Comparison of ENCODE assay signal across 18 cellular contexts in the genomic region with DNA sequence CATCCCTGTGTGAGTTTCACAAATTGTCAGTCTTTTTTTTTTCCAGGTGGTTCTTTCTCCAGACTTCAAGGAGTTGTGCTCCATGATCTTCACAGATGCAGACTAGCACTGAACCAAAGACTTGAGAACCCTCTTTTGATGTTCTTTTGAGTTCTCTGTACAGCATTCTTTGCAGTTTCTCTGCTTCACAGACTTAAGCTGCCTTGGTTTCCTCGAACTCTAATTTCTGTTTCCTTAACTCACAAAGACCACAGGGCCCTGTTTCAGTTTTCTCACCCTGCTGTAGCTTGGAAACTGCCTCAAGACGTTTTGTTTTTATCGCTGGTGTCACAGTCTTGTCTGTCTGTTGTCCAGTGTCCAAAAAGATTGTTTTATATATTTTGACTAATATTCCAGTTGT.
A peak's percentile ranks its signal among the peaks of the same experiment; 100 is the strongest.
DNase-seq lines count a peak whose midpoint lies in the region; ATAC-seq, FAIRE-seq and TF ChIP-seq lines count a peak whose summit lies in the region.
"Had no signal": no experiment of that assay in that cellular context is flagged by ENCODE, and none has a peak within 500 bp of the region (broad histone marks: within the 10 kb centered on the region; RNA-seq: fewer than 3 reads in every experiment).

No MANE protein-coding gene starts in this region.

- DNase-seq in DND-41 (peak; percentile 42), MM.1S (peak; percentile 38), astrocyte (ENCODE audit: low read depth) (no peak), keratinocyte (ENCODE audit: low read depth, low spot score) (no peak), immature natural killer cell (no peak), H7 (no peak)
- DNase-seq: CD4-positive, CD25-positive, alpha-beta regulatory T cell; DMS53; H9; KBM-7; NCI-H1105 treated with DMSO at 0.1 percent for 48 hours; NCI-H187; SHP77 had no signal

- H3F3A ChIP-seq in MM.1S (ENCODE audit: insufficient read depth, low read length): no peaks in the 10 kb centered on the region

- no peak for TF ChIP-seq CTCF in DND-41 (IDR thresholded peaks at IDR 0.05; ENCODE audit: borderline replicate concordance, extremely low read depth, low read length, poor library complexity, severe bottlenecking)
- TF ChIP-seq CTCF in MM.1S (IDR thresholded peaks at IDR 0.05; ENCODE audit: low read length): no peak
- TF ChIP-seq CTCF in astrocyte (IDR thresholded peaks at IDR 0.05; ENCODE audit: insufficient read depth, low read depth, low read length): no peak
- no peak for TF ChIP-seq CTCF in keratinocyte (optimal IDR thresholded peaks at IDR 0.05 in 1 of 3, IDR thresholded peaks at IDR 0.05 in 1 of 3, conservative IDR thresholded peaks at IDR 0.05 in 1 of 3; ENCODE audit: extremely low read depth in 1 of 3, insufficient read depth in 2 of 3, low read length in 3 of 3)

- no peak overlapping the region for H3K4me3 Mint-ChIP-seq in astrocyte (ENCODE audit: unreplicated experiment)
- no peak overlapping the region for H3K4me3 Mint-ChIP-seq in immature natural killer cell
- H3K4me3 Mint-ChIP-seq: B cell; CD4-positive, CD25-positive, alpha-beta regulatory T cell; H9; T-helper 1 cell treated with Interleukin-12 subunit alpha and Interleukin-12 subunit beta and Interleukin-4 antibody, amounts not matched to agents 30 μg/mL and 1 μg/mL, for 36 hours had no signal

- no peaks in the 10 kb centered on the region for H3K27me3 Mint-ChIP-seq in astrocyte (ENCODE audit: low read depth, unreplicated experiment)
- no peaks in the 10 kb centered on the region for H3K27me3 Mint-ChIP-seq in immature natural killer cell (ENCODE audit: low read depth in 3 of 3)
- H3K27me3 Mint-ChIP-seq: B cell; CD4-positive, CD25-positive, alpha-beta regulatory T cell had no signal

- H3K9me3 ChIP-seq in DND-41 (ENCODE audit: insufficient read depth, low read length, severe bottlenecking) (no peaks in the 10 kb centered on the region), MM.1S (replicated peaks; ENCODE audit: insufficient read depth, low read length) (no peaks in the 10 kb centered on the region), astrocyte (ENCODE audit: insufficient read depth, low read depth, low read length) (no peaks in the 10 kb centered on the region), keratinocyte (ENCODE audit: control insufficient read depth, low read depth, low read length) (no peaks in the 10 kb centered on the region)

- ATAC-seq in DND-41 (ENCODE audit: insufficient read depth, low read depth) (peak; percentile 94), GM21619 (IDR thresholded peaks at IDR 0.05; ENCODE audit: unreplicated experiment) (no peak), HG02763 (IDR thresholded peaks at IDR 0.05; ENCODE audit: unreplicated experiment) (no peak)

- no peaks in the 10 kb centered on the region for H3K36me3 ChIP-seq in DND-41 (ENCODE audit: insufficient read depth, low read length)
- H3K36me3 ChIP-seq in MM.1S (replicated peaks; ENCODE audit: insufficient read depth, low read length): no peaks in the 10 kb centered on the region
- H3K36me3 ChIP-seq in astrocyte (ENCODE audit: insufficient read depth, low read length): no peaks in the 10 kb centered on the region
- no peaks in the 10 kb centered on the region for H3K36me3 ChIP-seq in keratinocyte (ENCODE audit: control insufficient read depth in 2 of 2, extremely low read depth in 1 of 2, insufficient read depth in 2 of 2, low read length in 2 of 2)
- H3K36me3 ChIP-seq in H7 (replicated peaks; ENCODE audit: control insufficient read depth, insufficient read depth, low read length): no peaks in the 10 kb centered on the region

- H3K9ac ChIP-seq in DND-41 (ENCODE audit: low read depth, low read length) (peak overlapping the region; percentile 50), MM.1S (ENCODE audit: low read length) (no peak overlapping the region; the same call in 1 of the 2 replicates), astrocyte (ENCODE audit: low read length) (no peak overlapping the region), keratinocyte (ENCODE audit: control insufficient read depth, extremely low read depth, insufficient read depth, low read length) (no peak overlapping the region)

- H3K27ac Mint-ChIP-seq in astrocyte (ENCODE audit: unreplicated experiment) (no peak overlapping the region), immature natural killer cell (no peak overlapping the region)
- H3K27ac Mint-ChIP-seq: B cell; CD4-positive, CD25-positive, alpha-beta regulatory T cell; H9; T-helper 1 cell treated with Interleukin-12 subunit alpha and Interleukin-12 subunit beta and Interleukin-4 antibody, amounts not matched to agents 30 μg/mL and 1 μg/mL, for 36 hours had no signal

- no peaks in the 10 kb centered on the region for H3K9me3 Mint-ChIP-seq in astrocyte (ENCODE audit: unreplicated experiment)
- H3K9me3 Mint-ChIP-seq in immature natural killer cell: peaks cover 0 to 23% (median 7%) of the 10 kb centered on the region in 6 donors
- H3K9me3 Mint-ChIP-seq: T-helper 1 cell treated with Interleukin-12 subunit alpha and Interleukin-12 subunit beta and Interleukin-4 antibody, amounts not matched to agents 30 μg/mL and 1 μg/mL, for 36 hours had no signal

- H4K20me1 ChIP-seq in DND-41 (ENCODE audit: insufficient read depth, low read length) (no peaks in the 10 kb centered on the region), MM.1S (ENCODE audit: insufficient read depth, low read length) (no peaks in the 10 kb centered on the region), astrocyte (ENCODE audit: insufficient read depth, low read length) (no peaks in the 10 kb centered on the region), keratinocyte (ENCODE audit: control insufficient read depth, extremely low read depth, insufficient read depth, low read length) (no peaks in the 10 kb centered on the region)

- H3K79me2 ChIP-seq in DND-41 (ENCODE audit: insufficient read depth, low read length): no peaks in the 10 kb centered on the region
- no peaks in the 10 kb centered on the region for H3K79me2 ChIP-seq in MM.1S (ENCODE audit: low read length)
- no peaks in the 10 kb centered on the region for H3K79me2 ChIP-seq in astrocyte (ENCODE audit: insufficient read depth, low read length)
- H3K79me2 ChIP-seq in keratinocyte (ENCODE audit: control insufficient read depth, insufficient read depth, low read length): no peaks in the 10 kb centered on the region

- H3K9me2 ChIP-seq in MM.1S (replicated peaks; ENCODE audit: insufficient read depth, low read length): no peaks in the 10 kb centered on the region

- no peaks in the 10 kb centered on the region for H3K9me1 ChIP-seq in keratinocyte (ENCODE audit: control insufficient read depth, extremely low read depth, insufficient read depth, low read length)

- peaks cover 2% of the 10 kb centered on the region for H3K4me1 Mint-ChIP-seq in astrocyte (ENCODE audit: low read depth, unreplicated experiment)
- H3K4me1 Mint-ChIP-seq in immature natural killer cell: no peaks in the 10 kb centered on the region
- H3K4me1 Mint-ChIP-seq: B cell; CD4-positive, CD25-positive, alpha-beta regulatory T cell; H9 had no signal

- peak; percentile 62 for FAIRE-seq in astrocyte (lab: Jason Lieb, UNC)
- no peak for FAIRE-seq in keratinocyte (lab: Jason Lieb, UNC)
- FAIRE-seq: RCC 7860 had no signal

- H3K4me3 ChIP-seq in DND-41 (ENCODE audit: low read depth in 1 of 2, low read length in 2 of 2) (peak overlapping the region; percentile 1 to 26; a peak in 1 of 4 replicates), MM.1S (ENCODE audit: low read length) (peak overlapping the region; percentile 12; the same call in 1 of the 2 replicates), astrocyte (ENCODE audit: insufficient read depth, low read depth, low read length) (no peak overlapping the region), keratinocyte (ENCODE audit: control insufficient read depth in 2 of 3, extremely low read depth in 1 of 3, insufficient read depth in 2 of 3, low read depth in 1 of 3, low read length in 3 of 3) (no peak overlapping the region), H7 (ENCODE audit: insufficient read depth, low read depth, low read length) (no peak overlapping the region)

- H3K36me3 Mint-ChIP-seq in astrocyte (ENCODE audit: low read depth, unreplicated experiment) (no peaks in the 10 kb centered on the region), immature natural killer cell (no peaks in the 10 kb centered on the region)
- H3K36me3 Mint-ChIP-seq: CD4-positive, CD25-positive, alpha-beta regulatory T cell had no signal

- H3K4me2 ChIP-seq in DND-41 (ENCODE audit: insufficient read depth, low read length) (peak overlapping the region; percentile 56), MM.1S (ENCODE audit: low read depth, low read length) (peak overlapping the region; percentile 39), astrocyte (ENCODE audit: low read length) (peak overlapping the region; percentile 10), keratinocyte (ENCODE audit: control insufficient read depth, extremely low read depth, insufficient read depth, low read depth, low read length) (no peak overlapping the region)

- H3K4me1 ChIP-seq in DND-41 (ENCODE audit: insufficient read depth, low read length) (peaks cover 31% of the 10 kb centered on the region), MM.1S (ENCODE audit: low read length) (no peaks in the 10 kb centered on the region), astrocyte (ENCODE audit: insufficient read depth, low read length) (peaks cover 9% of the 10 kb centered on the region), keratinocyte (ENCODE audit: control insufficient read depth, extremely low read depth, insufficient read depth, low read length) (no peaks in the 10 kb centered on the region)

- dilution Hi-C loops in keratinocyte (cut with MboI; ENCODE audit: extremely low pct_ligation_motif_present, low sequenced_read_pairs): no loop called here

- no peaks in the 10 kb centered on the region for H3K27me3 ChIP-seq in DND-41 (ENCODE audit: insufficient read depth, low read length, poor library complexity)
- no peaks in the 10 kb centered on the region for H3K27me3 ChIP-seq in MM.1S (replicated peaks; ENCODE audit: insufficient read depth, low read length)
- H3K27me3 ChIP-seq in astrocyte (ENCODE audit: insufficient read depth, low read length): no peaks in the 10 kb centered on the region
- no peaks in the 10 kb centered on the region for H3K27me3 ChIP-seq in keratinocyte (ENCODE audit: control insufficient read depth, extremely low read depth, insufficient read depth, low read length)
- no peaks in the 10 kb centered on the region for H3K27me3 ChIP-seq in H7 (ENCODE audit: control insufficient read depth, insufficient read depth, low read length)

- H3K27ac ChIP-seq in DND-41 (ENCODE audit: low read length): peak overlapping the region; percentile 72
- no peak overlapping the region for H3K27ac ChIP-seq in MM.1S (ENCODE audit: low read length)
- H3K27ac ChIP-seq in astrocyte (ENCODE audit: low read depth, low read length): no peak overlapping the region
- no peak overlapping the region for H3K27ac ChIP-seq in keratinocyte (ENCODE audit: control insufficient read depth, insufficient read depth, low read length)

- H2AFZ ChIP-seq in DND-41 (ENCODE audit: low read depth, low read length): peak overlapping the region; percentile 55
- peak overlapping the region; percentile 41; the same call in 1 of the 2 replicates for H2AFZ ChIP-seq in MM.1S (ENCODE audit: low read length)
- peak overlapping the region; percentile 53 for H2AFZ ChIP-seq in astrocyte (ENCODE audit: low read depth, low read length)
- H2AFZ ChIP-seq in keratinocyte (ENCODE audit: control insufficient read depth, low read length): peak overlapping the region; percentile 55

Comparison
In these comparisons a context has a peak if more than half of its experiments do, and no peak if none do; other contexts are left out.
1. DNase-seq: peak in DND-41 (single experiment) and MM.1S (single experiment); none in astrocyte (single experiment), keratinocyte (single experiment), immature natural killer cell (0 of 3) and H7 (single experiment).
2. H3K4me3 ChIP-seq: peak in DND-41 (2 of 2) and MM.1S (single experiment); none in astrocyte (single experiment), keratinocyte (0 of 3) and H7 (single experiment).
3. Peak in every context shown above with its lines, with median percentiles within 50 percentile points of each other: H2AFZ ChIP-seq.